17 cellular contexts compared by ENCODE assay signal in genomic region chr22:46483353-46483752, GRCh38. TPM values are rescaled to one million over a fixed set of nuclear protein-coding genes. Genes with fewer than 3 reads are reported as not detected.
DNase-seq lines count a peak whose midpoint lies in the region; ATAC-seq and TF ChIP-seq lines count a peak whose summit lies in the region.
"Had no signal": no experiment of that assay in that cellular context is flagged by ENCODE, and none has a peak within 500 bp of the region (broad histone marks: within the 10 kb centered on the region; RNA-seq: fewer than 3 reads in every experiment).

No MANE protein-coding gene starts in this region.

- H3K9me3 ChIP-seq in A673 (ENCODE audit: low read depth, low read length, poor library complexity, severe bottlenecking), result no peaks in the 10 kb centered on the region
- peaks cover 0 to 13% (median 9%) of the 10 kb centered on the region in 11 experiments; a peak in 14 of 22 replicates for H3K9me3 ChIP-seq in BLaER1 treated with 17β-estradiol and CSF1 and Interleukin-3, amounts not matched to agents 10 nM and 100 nM (replicated peaks in 1 of 11)
- H3K9me3 ChIP-seq in neural progenitor cell (ENCODE audit: low read depth), result peaks cover 3% of the 10 kb centered on the region
- H3K9me3 ChIP-seq in T-helper 17 cell (ENCODE audit: control insufficient read depth, low read length, poor library complexity, severe bottlenecking), result no peaks in the 10 kb centered on the region

- H3K27ac ChIP-seq in A673 (ENCODE audit: low read depth, low read length, poor library complexity, severe bottlenecking) (no peak overlapping the region), neural progenitor cell (no peak overlapping the region)
- H3K27ac ChIP-seq in BLaER1 treated with 17β-estradiol and CSF1 and Interleukin-3, amounts not matched to agents 10 nM and 100 nM, result peak overlapping the region in 7 of 11 experiments; percentile 27 to 64 (median 43); a peak in 8 of 22 replicates
- H3K27ac ChIP-seq: HL-60 had no signal

- BruUV-seq in A673 (replicated peaks; lab: Mats Ljungman, UMichigan), result no TSS peak

- H3K4me1 ChIP-seq in A673 (ENCODE audit: insufficient read depth, low read length, poor library complexity, severe bottlenecking) (peaks cover 5% of the 10 kb centered on the region), neural progenitor cell (peaks cover 19% of the 10 kb centered on the region)
- H3K4me1 ChIP-seq in BLaER1 treated with 17β-estradiol and CSF1 and Interleukin-3, amounts not matched to agents 10 nM and 100 nM, result peaks cover 40 to 92% (median 84%) of the 10 kb centered on the region in 10 experiments

- CTCF ChIA-PET in A673 (lab: Charles Lee), result no interaction called here
- CTCF ChIA-PET in WTC11 (lab: Charles Lee), result no interaction called here

- H3K36me3 Mint-ChIP-seq in WTC11, result peaks cover 15% of the 10 kb centered on the region
- peaks cover 12% of the 10 kb centered on the region for H3K36me3 Mint-ChIP-seq in neural progenitor cell
- no peaks in the 10 kb centered on the region for H3K36me3 Mint-ChIP-seq in T-helper 17 cell (ENCODE audit: low read depth)

- H3F3A ChIP-seq in neural progenitor cell (ENCODE audit: low read depth), result peaks cover 5% of the 10 kb centered on the region

- no peak for TF ChIP-seq CTCF in A673 (conservative IDR thresholded peaks at IDR 0.05; ENCODE audit: low read depth, low read length)
- no peak for TF ChIP-seq CTCF in WTC11 (IDR thresholded peaks at IDR 0.05)
- TF ChIP-seq CTCF in neural progenitor cell (IDR thresholded peaks at IDR 0.05), result no peak

- no peak overlapping the region for H3K4me3 Mint-ChIP-seq in WTC11
- H3K4me3 Mint-ChIP-seq in neural progenitor cell, result no peak overlapping the region
- H3K4me3 Mint-ChIP-seq in T-helper 17 cell, result no peak overlapping the region

- intact Hi-C loops in A673 (cut with micrococcal nuclease; ENCODE audit: unreplicated experiment), result no loop called here

- DNase-seq in A673 (ENCODE audit: low spot score), result peak; percentile 61
- no peak for DNase-seq in WTC11 (ENCODE audit: low spot score)
- no peak for DNase-seq in neural progenitor cell (ENCODE audit: low spot score)
- DNase-seq in NCI-H2196 (lab: John Stamatoyannopoulos, UW; ENCODE audit: unreplicated experiment), result no peak
- no peak for DNase-seq in T-helper 17 cell
- DNase-seq: C1 segment of cervical spinal cord; DMS 273 treated with DMSO at 0.1 percent for 48 hours; KBM-7; NCI-H1092; NCI-H226; NCI-H526 treated with DMSO at 0.1 percent for 48 hours; NK-92 treated with Interleukin-12 subunit alpha and Interleukin-12 subunit beta, amount 100 ng/mL, for 24 hours; OCI-M1 had no signal

- no peaks in the 10 kb centered on the region for H3K27me3 ChIP-seq in A673 (replicated peaks; ENCODE audit: insufficient read depth, low read depth, low read length, poor library complexity)
- H3K27me3 ChIP-seq in BLaER1 treated with 17β-estradiol and CSF1 and Interleukin-3, amounts not matched to agents 10 nM and 100 nM, result peaks cover 0 to 10% (median 0%) of the 10 kb centered on the region in 11 experiments; a peak in 4 of 22 replicates
- H3K27me3 ChIP-seq in neural progenitor cell, result no peaks in the 10 kb centered on the region

- H3K4me3 ChIP-seq in A673 (ENCODE audit: low read depth, low read length, poor library complexity, severe bottlenecking) (no peak overlapping the region), neural progenitor cell (no peak overlapping the region)
- no peak overlapping the region; a peak in 1 of 20 replicates for H3K4me3 ChIP-seq in BLaER1 treated with 17β-estradiol and CSF1 and Interleukin-3, amounts not matched to agents 10 nM and 100 nM
- H3K4me3 ChIP-seq: HAP-1 had no signal

- no peaks in the 10 kb centered on the region for H3K36me3 ChIP-seq in A673 (ENCODE audit: insufficient read depth, low read length, poor library complexity, severe bottlenecking)
- no peaks in the 10 kb centered on the region for H3K36me3 ChIP-seq in BLaER1 treated with 17β-estradiol and CSF1 and Interleukin-3, amounts not matched to agents 10 nM and 100 nM
- H3K36me3 ChIP-seq in neural progenitor cell, result no peaks in the 10 kb centered on the region
- H3K36me3 ChIP-seq: HAP-1 had no signal

- H3K9ac ChIP-seq in BLaER1 treated with 17β-estradiol and CSF1 and Interleukin-3, amounts not matched to agents 10 nM and 100 nM, result peak overlapping the region in 3 of 11 experiments; percentile 14 to 44 (median 17); a peak in 3 of 22 replicates
- no peak overlapping the region for H3K9ac ChIP-seq in neural progenitor cell

- ATAC-seq in WTC11, result no peak
- no peak for ATAC-seq in HG03025 (IDR thresholded peaks at IDR 0.05; ENCODE audit: low FRiP score, unreplicated experiment)
- no peak for ATAC-seq in T-helper 17 cell

- H3K4me1 Mint-ChIP-seq in WTC11, result peaks cover 33% of the 10 kb centered on the region
- H3K4me1 Mint-ChIP-seq in neural progenitor cell, result peaks cover 49% of the 10 kb centered on the region
- H3K4me1 Mint-ChIP-seq in T-helper 17 cell, result peaks cover 11% of the 10 kb centered on the region

- no peak overlapping the region for H2AFZ ChIP-seq in neural progenitor cell (replicated peaks)

- H3K4me2 ChIP-seq in BLaER1 treated with 17β-estradiol and CSF1 and Interleukin-3, amounts not matched to agents 10 nM and 100 nM, result peak overlapping the region; percentile 45 to 86 (median 72); a peak in 21 of 22 replicates
- H3K4me2 ChIP-seq in neural progenitor cell, result no peak overlapping the region

- H3K27ac Mint-ChIP-seq in WTC11 (0 out of 2 replicates have a peak overlapping the region, but pooled peaks have one; percentile 27), neural progenitor cell (peak overlapping the region; percentile 21), T-helper 17 cell (no peak overlapping the region)

- POLR2A ChIA-PET in A673 (lab: Charles Lee; ENCODE audit: low non-redundant PET), result no interaction called here
- POLR2A ChIA-PET in WTC11 (lab: Charles Lee), result no interaction called here

- H3K27me3 Mint-ChIP-seq in WTC11 (ENCODE audit: low read depth) (no peaks in the 10 kb centered on the region), neural progenitor cell (ENCODE audit: insufficient read depth, low read depth) (peaks cover under 1% of the 10 kb centered on the region), T-helper 17 cell (peaks cover 9% of the 10 kb centered on the region)

- H3K9me3 Mint-ChIP-seq in WTC11 (peaks cover 6% of the 10 kb centered on the region), neural progenitor cell (peaks cover 11% of the 10 kb centered on the region)

- H3K79me2 ChIP-seq in neural progenitor cell (ENCODE audit: low read depth), result no peaks in the 10 kb centered on the region

- H4K20me1 ChIP-seq in BLaER1 treated with 17β-estradiol and CSF1 and Interleukin-3, amounts not matched to agents 10 nM and 100 nM, result 0 out of 22 replicates have a peak, but pooled peaks cover 0 to 4% (median 0%) of the 10 kb centered on the region in 11 experiments
- H4K20me1 ChIP-seq in neural progenitor cell (ENCODE audit: low read depth), result peaks cover 6% of the 10 kb centered on the region

TF ChIP-seq in WTC11, 78 proteins besides CTCF, POLR2A, EP300 and RAD21 (continues in another document):
- TF ChIP-seq IRF2 (CRISPR knock-in tag; IDR thresholded peaks at IDR 0.05; ENCODE audit: borderline replicate concordance, low read depth) (no peak), ZNF532 (CRISPR knock-in tag; IDR thresholded peaks at IDR 0.05; ENCODE audit: borderline replicate concordance) (no peak), ZNF425 (CRISPR knock-in tag; conservative IDR thresholded peaks at IDR 0.05) (no peak)

RNA-seq across cellular contexts. Expression of gene CELSR1, which starts 54.1 kb away (rescaled TPM):
- total RNA-seq in A673 (2021) (2.3 and 3.5 TPM in 2 replicates), WTC11 (2021) (16.8 to 20.8 TPM (median 19.9 TPM) in 3 replicates), neural progenitor cell (ENCODE audit: low replicate concordance) (12.3 and 18.0 TPM in 2 replicates), T-helper 17 cell (1 to 10 TPM; 3.0 to 6.0 TPM)

Comparison
In these comparisons a context has a peak if more than half of its experiments do, and no peak if none do; other contexts are left out.
1. H3K27ac ChIP-seq: peak in BLaER1 treated with 17β-estradiol and CSF1 and Interleukin-3, amounts not matched to agents 10 nM and 100 nM (7 of 11); none in A673 (single experiment) and neural progenitor cell (single experiment).